ENCODE assay signal across 14 cellular contexts in genomic region chr6:81376745-81377144, GRCh38.
DNase-seq lines count a peak whose midpoint lies in the region; TF ChIP-seq lines count a peak whose summit lies in the region.
"Had no signal": no experiment of that assay in that cellular context is flagged by ENCODE, and none has a peak within 500 bp of the region (broad histone marks: within the 10 kb centered on the region; RNA-seq: fewer than 3 reads in every experiment).

No MANE protein-coding gene starts in this region.

- H3K27ac ChIP-seq in OCI-LY3 (ENCODE audit: low read length) = no peak overlapping the region
- no peak overlapping the region for H3K27ac ChIP-seq in tibial nerve
- H3K27ac ChIP-seq: C4-2B had no signal

- H3K9ac ChIP-seq in OCI-LY3 (ENCODE audit: low read length) = no peak overlapping the region

- peak overlapping the region; percentile 45 for H3K4me2 ChIP-seq in OCI-LY3 (ENCODE audit: low read length)
- H3K4me2 ChIP-seq: GM23338 had no signal

- H3K9me3 ChIP-seq in OCI-LY3 (ENCODE audit: insufficient read depth, low read length) (no peaks in the 10 kb centered on the region), tibial nerve (no peaks in the 10 kb centered on the region)
- H3K9me3 ChIP-seq: Caco-2 had no signal

- TF ChIP-seq CTCF in GM12865 (IDR thresholded peaks at IDR 0.05; ENCODE audit: insufficient read depth, low read depth, low read length, missing control alignments) (no peak), OCI-LY3 (IDR thresholded peaks at IDR 0.05; ENCODE audit: low read depth, low read length) (no peak), tibial nerve (IDR thresholded peaks at IDR 0.05) (no peak)

- H3K4me1 ChIP-seq in OCI-LY3 (ENCODE audit: low read length) = peaks cover 10% of the 10 kb centered on the region
- H3K4me1 ChIP-seq in tibial nerve = no peaks in the 10 kb centered on the region

- TF ChIP-seq POLR2A in tibial nerve (IDR thresholded peaks at IDR 0.05) = no peak

- WGBS in tibial nerve, 2 donors = 88 to 96% methylated on average over 5 of the region's 5 CpGs

- H3K27me3 ChIP-seq in OCI-LY3 (ENCODE audit: low read depth, low read length) (no peaks in the 10 kb centered on the region), tibial nerve (no peaks in the 10 kb centered on the region)

- H3K79me2 ChIP-seq in OCI-LY3 (ENCODE audit: low read length) = no peaks in the 10 kb centered on the region

- peak; percentile 8 for DNase-seq in GM12865 (ENCODE audit: low read depth)
- DNase-seq in left kidney (ENCODE audit: low read depth, low spot score) = peak; percentile 5
- no peak for DNase-seq in NCI-H510A treated with DMSO at 0.1 percent for 48 hours (lab: John Stamatoyannopoulos, UW)
- no peak for DNase-seq in NCI-H2029 (lab: John Stamatoyannopoulos, UW)
- no peak for DNase-seq in tibial nerve (ENCODE audit: low spot score in 2 of 2)
- DNase-seq: ACHN; Caco-2; CD4-positive, alpha-beta T cell; HCEC 1CT; HFFc6; IMR-90 had no signal

- H3K36me3 ChIP-seq in OCI-LY3 (replicated peaks; ENCODE audit: low read depth, low read length) (no peaks in the 10 kb centered on the region), tibial nerve (no peaks in the 10 kb centered on the region)

- H4K20me1 ChIP-seq in OCI-LY3 (ENCODE audit: insufficient read depth, low read length) = no peaks in the 10 kb centered on the region

- no peak for TF ChIP-seq EP300 in tibial nerve (IDR thresholded peaks at IDR 0.05)

- no peak overlapping the region for H2AFZ ChIP-seq in OCI-LY3 (ENCODE audit: low read depth, low read length)
- H2AFZ ChIP-seq: GM23338 had no signal

- H3K4me3 ChIP-seq in GM12865 (ENCODE audit: low read depth, low read length) = no peak overlapping the region
- H3K4me3 ChIP-seq in OCI-LY3 (ENCODE audit: low read length) = peak overlapping the region; percentile 23; the same call in 1 of the 2 replicates
- no peak overlapping the region for H3K4me3 ChIP-seq in tibial nerve
- H3K4me3 ChIP-seq: GM23338 had no signal

Comparison
In these comparisons a context has a peak if more than half of its experiments do, and no peak if none do; other contexts are left out.
1. DNase-seq: peak in GM12865 (single experiment) and left kidney (single experiment); none in NCI-H510A treated with DMSO at 0.1 percent for 48 hours (single experiment), NCI-H2029 (single experiment) and tibial nerve (0 of 2).